23 cellular contexts compared by ENCODE assay signal in genomic region chr2:177671662-177672061, GRCh38.
"Had no signal": no experiment of that assay in that cellular context is flagged by ENCODE, and none has a peak within 500 bp of the region (broad histone marks: within the 10 kb centered on the region; RNA-seq: fewer than 3 reads in every experiment).

No MANE protein-coding gene starts in this region.

- ATAC-seq: gastroesophageal sphincter; left cardiac atrium; left ventricle myocardium superior; right lobe of liver; stimulated activated effector memory CD8-positive, alpha-beta T cell treated with anti-CD3 and anti-CD28 coated beads, Interleukin-12 subunit alpha, Interleukin-12 subunit beta, amount 100 ng/mL, for 72 hours; T-helper 17 cell had no signal

- H3K27ac Mint-ChIP-seq: activated CD4-positive, alpha-beta memory T cell treated with anti-CD3 and anti-CD28 coated beads, Interleukin-2, amount 10 ng/mL, durations not matched to agents 7 days and 5 days; activated CD4-positive, alpha-beta T cell treated with anti-CD3 and anti-CD28 coated beads, Interleukin-2, amount 10 ng/mL, durations not matched to agents 7 days and 5 days; activated naive CD4-positive, alpha-beta T cell treated with anti-CD3 and anti-CD28 coated beads, Interleukin-2, amount 10 ng/mL, durations not matched to agents 7 days and 5 days; activated naive CD8-positive, alpha-beta T cell treated with anti-CD3 and anti-CD28 coated beads, Interleukin-2, amount 10 ng/mL, durations not matched to agents 7 days and 5 days; activated T-cell treated with anti-CD3 and anti-CD28 coated beads, Interleukin-2, amount 50 U/mL, for 24 hours; progenitor cell of endocrine pancreas; stimulated activated effector memory CD8-positive, alpha-beta T cell treated with anti-CD3 and anti-CD28 coated beads, Interleukin-12 subunit alpha, Interleukin-12 subunit beta, amount 100 ng/mL, for 72 hours; stimulated activated naive CD8-positive, alpha-beta T cell treated with anti-CD3 and anti-CD28 coated beads, Interleukin-15, Interleukin-2, amounts not matched to agents 100 ng/mL and 50 ng/mL, for 24 hours; T-helper 17 cell; WTC11 had no signal

- H3K4me3 Mint-ChIP-seq: activated CD4-positive, alpha-beta memory T cell treated with anti-CD3 and anti-CD28 coated beads, Interleukin-2, amount 10 ng/mL, durations not matched to agents 7 days and 5 days; activated CD4-positive, alpha-beta T cell treated with anti-CD3 and anti-CD28 coated beads, Interleukin-2, amount 10 ng/mL, durations not matched to agents 7 days and 5 days; activated naive CD4-positive, alpha-beta T cell treated with anti-CD3 and anti-CD28 coated beads, Interleukin-2, amount 10 ng/mL, durations not matched to agents 7 days and 5 days; activated naive CD8-positive, alpha-beta T cell treated with anti-CD3 and anti-CD28 coated beads, Interleukin-2, amount 10 ng/mL, durations not matched to agents 7 days and 5 days; activated T-cell treated with anti-CD3 and anti-CD28 coated beads, Interleukin-2, amount 50 U/mL, for 24 hours; naive B cell; stimulated activated effector memory CD8-positive, alpha-beta T cell treated with anti-CD3 and anti-CD28 coated beads, Interleukin-12 subunit alpha, Interleukin-12 subunit beta, amount 100 ng/mL, for 72 hours; stimulated activated naive CD8-positive, alpha-beta T cell treated with anti-CD3 and anti-CD28 coated beads, Interleukin-15, Interleukin-2, amounts not matched to agents 100 ng/mL and 50 ng/mL, for 24 hours; T-helper 17 cell; WTC11 had no signal

- H3K9me3 Mint-ChIP-seq: activated CD4-positive, alpha-beta memory T cell treated with anti-CD3 and anti-CD28 coated beads, Interleukin-2, amount 10 ng/mL, durations not matched to agents 7 days and 5 days; activated CD4-positive, alpha-beta T cell treated with anti-CD3 and anti-CD28 coated beads, Interleukin-2, amount 10 ng/mL, durations not matched to agents 7 days and 5 days; activated naive CD4-positive, alpha-beta T cell treated with anti-CD3 and anti-CD28 coated beads, Interleukin-2, amount 10 ng/mL, durations not matched to agents 7 days and 5 days; activated naive CD8-positive, alpha-beta T cell treated with anti-CD3 and anti-CD28 coated beads, Interleukin-2, amount 10 ng/mL, durations not matched to agents 7 days and 5 days; activated T-cell treated with anti-CD3 and anti-CD28 coated beads, Interleukin-2, amount 50 U/mL, for 24 hours; stimulated activated effector memory CD8-positive, alpha-beta T cell treated with anti-CD3 and anti-CD28 coated beads, Interleukin-12 subunit alpha, Interleukin-12 subunit beta, amount 100 ng/mL, for 72 hours; stimulated activated naive CD8-positive, alpha-beta T cell treated with anti-CD3 and anti-CD28 coated beads, Interleukin-15, Interleukin-2, amounts not matched to agents 100 ng/mL and 50 ng/mL, for 24 hours; WTC11 had no signal

- H3K4me1 Mint-ChIP-seq: naive B cell; stimulated activated effector memory CD8-positive, alpha-beta T cell treated with anti-CD3 and anti-CD28 coated beads, Interleukin-12 subunit alpha, Interleukin-12 subunit beta, amount 100 ng/mL, for 72 hours; T-helper 17 cell had no signal

- DNase-seq: activated CD4-positive, alpha-beta memory T cell treated with anti-CD3 and anti-CD28 coated beads, Interleukin-2, amount 10 ng/mL, durations not matched to agents 7 days and 5 days; activated CD4-positive, alpha-beta T cell treated with anti-CD3 and anti-CD28 coated beads for 1 hour; activated CD4-positive, alpha-beta T cell treated with anti-CD3 and anti-CD28 coated beads, Interleukin-2, amount 10 ng/mL, durations not matched to agents 7 days and 5 days; activated CD8-positive, alpha-beta memory T cell treated with anti-CD3 and anti-CD28 coated beads, Interleukin-2, amount 50 U/mL, for 48 hours; activated gamma-delta T cell; activated naive CD4-positive, alpha-beta T cell treated with anti-CD3 and anti-CD28 coated beads, Interleukin-2, amount 10 ng/mL, durations not matched to agents 7 days and 5 days; activated naive CD8-positive, alpha-beta T cell treated with anti-CD3 and anti-CD28 coated beads, Interleukin-2, amount 10 ng/mL, durations not matched to agents 7 days and 5 days; activated T-cell treated with anti-CD3 and anti-CD28 coated beads, Interleukin-2, amount 50 U/mL, for 24 hours; brain microvascular endothelial cell; effector memory CD4-positive, alpha-beta T cell; left cardiac atrium; left ventricle myocardium superior; naive B cell; right lobe of liver; stimulated activated CD4-positive, alpha-beta T cell treated with anti-CD3 and anti-CD28 coated beads, Interleukin-12 subunit alpha, Interleukin-12 subunit beta, amount 100 ng/mL, for 4 hours; stimulated activated CD4-positive, alpha-beta T cell treated with anti-CD3 and anti-CD28 coated beads, Interleukin-4, amount 100 ng/mL, for 1 hour; T-helper 17 cell; trophoblast cell had no signal

- H3K27me3 Mint-ChIP-seq: progenitor cell of endocrine pancreas had no signal

- H3K36me3 Mint-ChIP-seq: activated naive CD4-positive, alpha-beta T cell treated with anti-CD3 and anti-CD28 coated beads, Interleukin-2, amount 10 ng/mL, durations not matched to agents 7 days and 5 days; activated naive CD8-positive, alpha-beta T cell treated with anti-CD3 and anti-CD28 coated beads, Interleukin-2, amount 10 ng/mL, durations not matched to agents 7 days and 5 days; naive B cell; stimulated activated effector memory CD8-positive, alpha-beta T cell treated with anti-CD3 and anti-CD28 coated beads, Interleukin-12 subunit alpha, Interleukin-12 subunit beta, amount 100 ng/mL, for 72 hours; WTC11 had no signal
